Comparison of ENCODE assay signal across 24 cellular contexts in the genomic region with DNA sequence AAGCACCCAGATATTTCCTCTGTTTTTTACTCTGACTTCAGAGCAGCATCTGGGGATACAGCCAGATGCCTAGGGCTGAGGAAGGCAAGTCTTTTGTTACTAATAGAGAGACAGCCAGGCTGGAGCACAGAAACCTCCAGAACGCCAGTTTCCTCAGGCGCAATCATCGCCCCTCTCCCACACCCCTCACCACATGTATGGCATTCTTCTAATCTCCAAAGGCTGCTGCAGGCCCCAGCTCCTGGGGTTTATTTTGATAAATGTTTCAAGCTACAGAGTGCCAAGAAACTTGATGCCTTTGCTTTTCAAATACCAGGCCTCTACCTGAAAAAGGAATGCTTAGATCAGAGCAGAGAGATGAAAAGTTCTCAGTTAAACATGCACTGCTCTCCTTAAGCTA.
DNase-seq lines count a peak whose midpoint lies in the region; ATAC-seq, FAIRE-seq and TF ChIP-seq lines count a peak whose summit lies in the region.
"Had no signal": no experiment of that assay in that cellular context is flagged by ENCODE, and none has a peak within 500 bp of the region (broad histone marks: within the 10 kb centered on the region; RNA-seq: fewer than 3 reads in every experiment).

No MANE protein-coding gene starts in this region.

- H3K27ac Mint-ChIP-seq in GM23338 (no peak overlapping the region), endodermal cell (no peak overlapping the region), nephron progenitor cell (peak overlapping the region; percentile 70)
- H3K27ac Mint-ChIP-seq: activated naive CD8-positive, alpha-beta T cell; stimulated activated naive CD8-positive, alpha-beta T cell treated with anti-CD3 and anti-CD28 coated beads, Interleukin-15, amount 100 ng/mL, for 72 hours had no signal

- H3K9me3 ChIP-seq in endodermal cell (ENCODE audit: control insufficient read depth, low read length) (no peaks in the 10 kb centered on the region), kidney (ENCODE audit: control insufficient read depth in 1 of 2, low read length in 2 of 2) (no peaks in the 10 kb centered on the region)
- H3K9me3 ChIP-seq: BE2C, MG63, thyroid gland had no signal

- no peak for TF ChIP-seq CTCF in GM23338 (conservative IDR thresholded peaks at IDR 0.05; ENCODE audit: low read depth in 2 of 2)
- TF ChIP-seq CTCF in endodermal cell (conservative IDR thresholded peaks at IDR 0.05): no peak
- TF ChIP-seq CTCF in nephron progenitor cell (IDR thresholded peaks at IDR 0.05): no peak
- TF ChIP-seq CTCF in kidney (IDR thresholded peaks at IDR 0.05; ENCODE audit: borderline replicate concordance, extremely low read depth, insufficient read depth): no peak

- FAIRE-seq in kidney (lab: Jason Lieb, UNC): no peak
- FAIRE-seq: G401.6, H54 had no signal

- H3K9me3 Mint-ChIP-seq in GM23338 (no peaks in the 10 kb centered on the region), endodermal cell (no peaks in the 10 kb centered on the region), nephron progenitor cell (peaks cover 10% of the 10 kb centered on the region)
- H3K9me3 Mint-ChIP-seq: stimulated activated naive CD8-positive, alpha-beta T cell treated with anti-CD3 and anti-CD28 coated beads, Interleukin-15, amount 100 ng/mL, for 72 hours had no signal

- peak overlapping the region; percentile 28; the same call in 1 of the 2 replicates for H2AFZ ChIP-seq in GM23338

- no peaks in the 10 kb centered on the region for H3K79me2 ChIP-seq in GM23338 (replicated peaks; ENCODE audit: insufficient read depth)

- H3F3A ChIP-seq in GM23338 (replicated peaks; ENCODE audit: low read depth): no peaks in the 10 kb centered on the region

- H3K4me3 Mint-ChIP-seq in GM23338 (no peak overlapping the region), endodermal cell (no peak overlapping the region), nephron progenitor cell (no peak overlapping the region)
- H3K4me3 Mint-ChIP-seq: activated naive CD8-positive, alpha-beta T cell; stimulated activated naive CD8-positive, alpha-beta T cell treated with anti-CD3 and anti-CD28 coated beads, Interleukin-15, amount 100 ng/mL, for 72 hours had no signal

- WGBS in endodermal cell (ENCODE audit: insufficient coverage in 1 of 2, insufficient read length in 1 of 2), 2 experiments: 65% methylated on average over 3 of the region's 3 CpGs; no CpG with 5 or more reads in 1 of the 2 experiments

- peaks cover 25% of the 10 kb centered on the region for H3K4me1 Mint-ChIP-seq in GM23338
- peaks cover 4% of the 10 kb centered on the region for H3K4me1 Mint-ChIP-seq in endodermal cell
- peaks cover 62% of the 10 kb centered on the region for H3K4me1 Mint-ChIP-seq in nephron progenitor cell
- H3K4me1 Mint-ChIP-seq: stimulated activated naive CD8-positive, alpha-beta T cell treated with anti-CD3 and anti-CD28 coated beads, Interleukin-15, amount 100 ng/mL, for 72 hours had no signal

- no peaks in the 10 kb centered on the region for H3K27me3 ChIP-seq in GM23338 (ENCODE audit: insufficient read depth)
- no peaks in the 10 kb centered on the region for H3K27me3 ChIP-seq in endodermal cell (ENCODE audit: control insufficient read depth, insufficient read depth, low read length, poor library complexity, severe bottlenecking)
- H3K27me3 ChIP-seq: BE2C, MG63, thyroid gland had no signal

- H3K4me3 ChIP-seq in GM23338 (no peak overlapping the region), endodermal cell (ENCODE audit: low read length) (no peak overlapping the region), kidney (ENCODE audit: low read length in 2 of 2) (no peak overlapping the region)
- H3K4me3 ChIP-seq: MG63, thyroid gland had no signal

- peaks cover 23% of the 10 kb centered on the region for H3K4me1 ChIP-seq in GM23338 (ENCODE audit: insufficient read depth)
- peaks cover 9% of the 10 kb centered on the region for H3K4me1 ChIP-seq in endodermal cell (ENCODE audit: control insufficient read depth, insufficient read depth, low read length)
- H3K4me1 ChIP-seq in kidney (ENCODE audit: control insufficient read depth in 1 of 2, insufficient read depth in 1 of 2, low read depth in 1 of 2, low read length in 2 of 2): no peaks in the 10 kb centered on the region

- DNase-seq in GM23338 (ENCODE audit: low spot score) (peak; percentile 40), NCI-H226 (peak; percentile 4), endodermal cell (peak; percentile 55), nephron progenitor cell (peak; percentile 10), NCI-H524 treated with DMSO at 0.1 percent for 48 hours (lab: John Stamatoyannopoulos, UW) (no peak), kidney (no peak)
- DNase-seq: activated effector memory CD4-positive, alpha-beta T cell treated with Interleukin-2 at 50 U/mL for 16 hours; activated T-cell treated with anti-CD3 and anti-CD28 coated beads for 4 hours; aorta; BE2C; cerebellar nuclear complex; DMS53; KBM-7; MG63; NCI-H1105 treated with DMSO at 0.1 percent for 48 hours; NCI-H1930; NCI-H446 treated with DMSO at 0.1 percent for 48 hours; OCI-M1; stimulated activated naive CD8-positive, alpha-beta T cell treated with anti-CD3 and anti-CD28 coated beads, Interleukin-15, amount 100 ng/mL, for 72 hours had no signal

- no peaks in the 10 kb centered on the region for H3K27me3 Mint-ChIP-seq in GM23338 (ENCODE audit: insufficient read depth, low read depth, poor library complexity)
- no peaks in the 10 kb centered on the region for H3K27me3 Mint-ChIP-seq in endodermal cell (ENCODE audit: insufficient read depth)
- no peaks in the 10 kb centered on the region for H3K27me3 Mint-ChIP-seq in nephron progenitor cell (ENCODE audit: low read depth, poor library complexity)
- H3K27me3 Mint-ChIP-seq: activated naive CD8-positive, alpha-beta T cell had no signal

- H3K27ac ChIP-seq in GM23338 (ENCODE audit: low read depth) (no peak overlapping the region), endodermal cell (ENCODE audit: low read depth, low read length) (no peak overlapping the region), kidney (ENCODE audit: low read depth in 2 of 2, low read length in 2 of 2) (no peak overlapping the region)
- H3K27ac ChIP-seq: thyroid gland had no signal

- H3K36me3 ChIP-seq in GM23338 (ENCODE audit: insufficient read depth): no peaks in the 10 kb centered on the region
- H3K36me3 ChIP-seq in endodermal cell (ENCODE audit: control insufficient read depth, insufficient read depth, low read length): no peaks in the 10 kb centered on the region
- no peaks in the 10 kb centered on the region for H3K36me3 ChIP-seq in kidney (ENCODE audit: control insufficient read depth in 1 of 2, insufficient read depth in 2 of 2, low read length in 2 of 2)
- H3K36me3 ChIP-seq: BE2C, MG63, thyroid gland had no signal

- no peak overlapping the region for H3K4me2 ChIP-seq in GM23338

- intact Hi-C loops in kidney (cut with DNase I): no loop called here

- ATAC-seq in GM23338: peak; percentile 71
- no peak for ATAC-seq in HG02973 (IDR thresholded peaks at IDR 0.05; ENCODE audit: unreplicated experiment)
- ATAC-seq: stimulated activated naive CD8-positive, alpha-beta T cell treated with anti-CD3 and anti-CD28 coated beads, Interleukin-15, amount 100 ng/mL, for 72 hours had no signal

- no peak overlapping the region for H3K9ac ChIP-seq in endodermal cell (ENCODE audit: extremely low read depth, low read length, poor library complexity, severe bottlenecking)
- H3K9ac ChIP-seq in kidney (ENCODE audit: low read length in 2 of 2): no peak overlapping the region

- H3K36me3 Mint-ChIP-seq in GM23338 (ENCODE audit: low read depth) (no peaks in the 10 kb centered on the region; the same call in 1 of the 3 replicates), endodermal cell (ENCODE audit: low read depth) (no peaks in the 10 kb centered on the region), nephron progenitor cell (ENCODE audit: low read depth) (peaks cover 4% of the 10 kb centered on the region)
- H3K36me3 Mint-ChIP-seq: activated naive CD8-positive, alpha-beta T cell had no signal

- no peaks in the 10 kb centered on the region for H4K20me1 ChIP-seq in GM23338 (replicated peaks; ENCODE audit: insufficient read depth)

- peaks cover 9% of the 10 kb centered on the region; the same call in 1 of the 2 replicates for H3K9me2 ChIP-seq in GM23338 (ENCODE audit: insufficient read depth)

TF ChIP-seq in GM23338, 12 proteins besides CTCF, POLR2A, EP300 and RAD21 (continues in another document):
- TF ChIP-seq ZNF331 (CRISPR knock-in tag; IDR thresholded peaks at IDR 0.05; ENCODE audit: low read depth): no peak

Comparison
In these comparisons a context has a peak if more than half of its experiments do, and no peak if none do; other contexts are left out.
1. DNase-seq: peak in GM23338 (single experiment), NCI-H226 (single experiment), endodermal cell (single experiment) and nephron progenitor cell (single experiment); none in NCI-H524 treated with DMSO at 0.1 percent for 48 hours (single experiment) and kidney (single experiment).